29 cellular contexts compared by ENCODE assay signal in genomic region chr15:75981149-75981815, GRCh38. TPM values are rescaled to one million over a fixed set of nuclear protein-coding genes. Genes with fewer than 3 reads are reported as not detected.
A peak's percentile ranks its signal among the peaks of the same experiment; 100 is the strongest.
DNase-seq lines count a peak whose midpoint lies in the region; ATAC-seq, FAIRE-seq and TF ChIP-seq lines count a peak whose summit lies in the region.
"Had no signal": no experiment of that assay in that cellular context is flagged by ENCODE, and none has a peak within 500 bp of the region (broad histone marks: within the 10 kb centered on the region; RNA-seq: fewer than 3 reads in every experiment).

No MANE protein-coding gene starts in this region.

- H3K27me3 ChIP-seq in body of pancreas: no peaks in the 10 kb centered on the region
- H3K27me3 ChIP-seq in pancreas: no peaks in the 10 kb centered on the region
- peaks cover 0 to 33% (median 6%) of the 10 kb centered on the region in 7 donors for H3K27me3 ChIP-seq in heart right ventricle
- H3K27me3 ChIP-seq: BLaER1 had no signal

- H3K27ac ChIP-seq in body of pancreas: peak overlapping the region; percentile 29 to 73 (median 52)
- peak overlapping the region in 3 of 4 donors; percentile 25 to 57 (median 36) for H3K27ac ChIP-seq in pancreas
- H3K27ac ChIP-seq in heart right ventricle: no peak overlapping the region
- H3K27ac ChIP-seq: BLaER1 had no signal

- H3K4me3 ChIP-seq in body of pancreas (no peak overlapping the region), pancreas (no peak overlapping the region), heart right ventricle (no peak overlapping the region)
- H3K4me3 ChIP-seq: BLaER1, GM12878 had no signal

- DNase-seq in body of pancreas (peak in 3 of 4 donors; percentile 51 to 63 (median 56)), left colon (no peak), pancreas (peak in 2 of 6 donors; percentile 45 to 52), heart right ventricle (no peak), cerebellum (ENCODE audit: low spot score) (no peak)
- DNase-seq: 8988T; ACHN; BE2C; C1 segment of cervical spinal cord; CD4-positive, alpha-beta memory T cell; CD4-positive, CD25-positive, alpha-beta regulatory T cell; CD8-positive, alpha-beta memory T cell; COR-L47; DMS 273 treated with DMSO at 0.1 percent for 48 hours; DMS153; DMS53; DMS79; DND-41; EL; GDM1 had no signal

- H3K4me1 ChIP-seq in body of pancreas (peaks cover 59% of the 10 kb centered on the region), pancreas (peaks cover 20 to 39% (median 22%) of the 10 kb centered on the region in 3 donors), heart right ventricle (no peaks in the 10 kb centered on the region)
- H3K4me1 ChIP-seq: BE2C, BLaER1 had no signal

- peak; percentile 82 for ATAC-seq in body of pancreas
- peak; percentile 70 for ATAC-seq in left colon
- peak; percentile 86 to 94 (median 87) for ATAC-seq in pancreas
- no peak for ATAC-seq in heart right ventricle
- ATAC-seq in HG02970 (IDR thresholded peaks at IDR 0.05; ENCODE audit: low FRiP score, unreplicated experiment): no peak
- ATAC-seq: GM12878 had no signal

- no peak for TF ChIP-seq CTCF in body of pancreas (IDR thresholded peaks at IDR 0.05)
- TF ChIP-seq CTCF in pancreas (IDR thresholded peaks at IDR 0.05): no peak
- no peak for TF ChIP-seq CTCF in heart right ventricle (IDR thresholded peaks at IDR 0.05)

- H3K36me3 ChIP-seq in body of pancreas (replicated peaks in 1 of 2; ENCODE audit: insufficient read depth in 1 of 2, low read depth in 2 of 2): no peaks in the 10 kb centered on the region
- no peaks in the 10 kb centered on the region for H3K36me3 ChIP-seq in pancreas
- H3K36me3 ChIP-seq in heart right ventricle: no peaks in the 10 kb centered on the region
- H3K36me3 ChIP-seq: BE2C, BLaER1 had no signal

- no peak for TF ChIP-seq POLR2A in body of pancreas (IDR thresholded peaks at IDR 0.05)

- intact Hi-C loops in body of pancreas (cut with DNase I): no loop called here
- intact Hi-C loops in left colon (cut with DNase I, micrococcal nuclease): no loop called here
- intact Hi-C loops in pancreas (cut with DNase I): no loop called here
- intact Hi-C loops in heart right ventricle (cut with DNase I): no loop called here

- H3K9me3 ChIP-seq in body of pancreas (peaks cover 0 to 4% (median 0%) of the 10 kb centered on the region in 3 donors), pancreas (no peaks in the 10 kb centered on the region), heart right ventricle (no peaks in the 10 kb centered on the region)
- H3K9me3 ChIP-seq: BE2C had no signal

- 24 to 34% methylated on average over 2 of the region's 2 CpGs for WGBS in body of pancreas, 2 donors
- 29 to 33% methylated on average over 2 of the region's 2 CpGs for whole genome bisulfite sequencing in pancreas, 2 donors
- 60 to 65% methylated on average over 2 of the region's 2 CpGs for WGBS in heart right ventricle, 2 donors

- no peak for FAIRE-seq in pancreas (lab: Jason Lieb, UNC)
- FAIRE-seq: A204.1, GM12878, GM12892, GM18507 had no signal

RNA-seq across cellular contexts. Expression of gene NRG4, which starts 30.9 kb away (rescaled TPM):
- total RNA-seq in body of pancreas (10 to 100 TPM; 11.5 to 20.5 TPM), left colon (1 to 10 TPM; 4.0 to 6.8 TPM), pancreas (10 to 100 TPM; 20.4 to 50.1 (median 36.0) TPM), heart right ventricle (under 1 TPM in 1 of 10 donors, not detected in 9; 0.19 TPM), cerebellum (2.2 TPM)
- polyA plus RNA-seq in pancreas (1 to 10 TPM; 6.0 to 8.9 TPM), heart right ventricle (not detected)
- total RNA-seq: A673; CD4-positive, alpha-beta memory T cell; CD4-positive, CD25-positive, alpha-beta regulatory T cell; CD8-positive, alpha-beta memory T cell; G401 had no signal
- polyA plus RNA-seq: AG04450; CD4-positive, alpha-beta memory T cell; CD4-positive, CD25-positive, alpha-beta regulatory T cell; CD8-positive, alpha-beta memory T cell had no signal

Comparison
In these comparisons a context has a peak if more than half of its experiments do, and no peak if none do; other contexts are left out.
1. ATAC-seq: peak in body of pancreas (single experiment), left colon (single experiment) and pancreas (4 of 4); none in heart right ventricle (0 of 8) and HG02970 (single experiment).
2. DNase-seq: peak in body of pancreas (3 of 4); none in left colon (0 of 2), heart right ventricle (0 of 2) and cerebellum (single experiment).
3. H3K27ac ChIP-seq: peak in body of pancreas (4 of 4) and pancreas (3 of 4); none in heart right ventricle (0 of 10).